Comparison of ENCODE assay signal across 9 cellular contexts in the genomic region with DNA sequence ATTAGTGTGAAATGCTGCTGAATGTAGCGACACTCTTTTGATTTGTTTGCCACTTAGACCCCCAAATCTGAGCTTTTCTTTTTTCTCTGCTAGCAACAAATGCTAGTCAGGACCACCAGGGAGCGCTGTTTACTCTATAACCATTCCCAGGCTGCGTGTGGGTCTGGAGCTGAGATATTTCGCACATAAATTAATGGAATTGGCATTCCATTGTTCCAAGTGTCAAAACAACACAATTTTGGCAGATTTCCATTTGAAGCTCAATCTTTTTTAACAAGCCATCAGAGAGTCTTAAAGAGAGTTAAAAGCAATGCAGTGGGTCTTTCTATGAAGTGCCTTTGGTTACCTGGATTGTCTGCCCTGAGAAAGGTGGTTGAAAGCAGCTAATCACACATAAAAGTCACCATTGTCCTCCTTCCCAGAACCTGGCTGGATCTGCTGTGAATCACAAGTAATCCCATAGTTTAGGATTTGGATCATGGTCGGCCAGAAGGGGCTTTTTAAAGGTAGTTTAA. TPM values are rescaled to one million over a fixed set of nuclear protein-coding genes. Genes with fewer than 3 reads are reported as not detected.
DNase-seq lines count a peak whose midpoint lies in the region; ATAC-seq and TF ChIP-seq lines count a peak whose summit lies in the region.
"Had no signal": no experiment of that assay in that cellular context is flagged by ENCODE, and none has a peak within 500 bp of the region (broad histone marks: within the 10 kb centered on the region; RNA-seq: fewer than 3 reads in every experiment).

No MANE protein-coding gene starts in this region.

- intact Hi-C loops in esophagus squamous epithelium (cut with DNase I) (no loop called here), ovary (cut with DNase I) (loop anchor here in 3 of 4 donors (10.0 kb wide), 2 partner anchors 105 to 125 kb away; no protein-coding TSS in a partner anchor)

- TF ChIP-seq CTCF in esophagus squamous epithelium (IDR thresholded peaks at IDR 0.05) (peak; percentile 13 to 64 (median 42)), ovary (IDR thresholded peaks at IDR 0.05) (peak; percentile 14 to 79 (median 30))

- H3K36me3 ChIP-seq in esophagus squamous epithelium (no peaks in the 10 kb centered on the region), ovary (no peaks in the 10 kb centered on the region)

- TF ChIP-seq EP300 in ovary (IDR thresholded peaks at IDR 0.05) = no peak

- peaks cover 0 to 17% (median 0%) of the 10 kb centered on the region in 4 donors for H3K27me3 ChIP-seq in esophagus squamous epithelium
- no peaks in the 10 kb centered on the region for H3K27me3 ChIP-seq in ovary

- ATAC-seq in HG03196 (IDR thresholded peaks at IDR 0.05; ENCODE audit: unreplicated experiment) = no peak
- ATAC-seq: activated T-cell treated with anti-CD3 and anti-CD28 coated beads, Interleukin-2, amount 50 U/mL, for 72 hours had no signal

- H3K4me3 ChIP-seq in esophagus squamous epithelium (no peak overlapping the region), ovary (no peak overlapping the region)

- TF ChIP-seq POLR2A in esophagus squamous epithelium (IDR thresholded peaks at IDR 0.05) (no peak), ovary (IDR thresholded peaks at IDR 0.05) (no peak)

- H3K4me1 ChIP-seq in esophagus squamous epithelium (peaks cover 0 to 7% (median 0%) of the 10 kb centered on the region in 3 donors), ovary (ENCODE audit: insufficient read depth) (no peaks in the 10 kb centered on the region)

- WGBS in esophagus squamous epithelium, 2 donors = 3 to 10% methylated on average over 5 of the region's 5 CpGs
- 8 to 11% (median 10%) methylated on average over 5 of the region's 5 CpGs for WGBS in ovary, 3 donors

- H3K27ac ChIP-seq in esophagus squamous epithelium (no peak overlapping the region), ovary (no peak overlapping the region)

- H3K9me3 ChIP-seq in esophagus squamous epithelium (no peaks in the 10 kb centered on the region), ovary (no peaks in the 10 kb centered on the region)

- peak; percentile 8 for DNase-seq in stimulated activated CD4-positive, alpha-beta T cell treated with anti-CD3 and anti-CD28 coated beads, Interleukin-15, amount 100 ng/mL, for 24 hours
- DNase-seq in stimulated activated CD4-positive, alpha-beta T cell treated with anti-CD3 and anti-CD28 coated beads, Interleukin-1b, Interleukin-23, amount 100 ng/mL, for 48 hours = no peak
- DNase-seq in NCI-H82 treated with DMSO at 0.1 percent for 48 hours (lab: John Stamatoyannopoulos, UW; ENCODE audit: unreplicated experiment) = peak; percentile 71
- DNase-seq in esophagus squamous epithelium (lab: John Stamatoyannopoulos, UW) = no peak
- peak; percentile 21 to 47 (median 36) for DNase-seq in ovary
- no peak for DNase-seq in epidermal melanocyte (ENCODE audit: insufficient read length, low spot score)
- no peak for DNase-seq in amniotic stem cell (lab: John Stamatoyannopoulos, UW)

RNA-seq across cellular contexts. Expression of gene TMEM132C, which starts 7.4 kb away (rescaled TPM):
- total RNA-seq in esophagus squamous epithelium = 1 to 10 TPM in 1 of 4 donors, under 1 TPM in 3; 0.13 to 7.6 (median 0.37) TPM
- 10 to 100 TPM in 4 of 7 donors, 1 to 10 TPM in 3; 1.6 to 38.4 (median 13.2) TPM for total RNA-seq in ovary
- polyA plus RNA-seq in ovary = 1 to 10 TPM; 2.8 to 6.5 TPM
- total RNA-seq: activated T-cell treated with anti-CD3 and anti-CD28 coated beads, Interleukin-2, amount 50 U/mL, for 72 hours had no signal

Comparison
In these comparisons a context has a peak if more than half of its experiments do, and no peak if none do; other contexts are left out.
1. DNase-seq: peak in stimulated activated CD4-positive, alpha-beta T cell treated with anti-CD3 and anti-CD28 coated beads, Interleukin-15, amount 100 ng/mL, for 24 hours (single experiment), NCI-H82 treated with DMSO at 0.1 percent for 48 hours (single experiment) and ovary (5 of 5); none in stimulated activated CD4-positive, alpha-beta T cell treated with anti-CD3 and anti-CD28 coated beads, Interleukin-1b, Interleukin-23, amount 100 ng/mL, for 48 hours (single experiment), esophagus squamous epithelium (single experiment), epidermal melanocyte (single experiment) and amniotic stem cell (single experiment).